ENCODE assay signal across 9 cellular contexts in the genomic region with DNA sequence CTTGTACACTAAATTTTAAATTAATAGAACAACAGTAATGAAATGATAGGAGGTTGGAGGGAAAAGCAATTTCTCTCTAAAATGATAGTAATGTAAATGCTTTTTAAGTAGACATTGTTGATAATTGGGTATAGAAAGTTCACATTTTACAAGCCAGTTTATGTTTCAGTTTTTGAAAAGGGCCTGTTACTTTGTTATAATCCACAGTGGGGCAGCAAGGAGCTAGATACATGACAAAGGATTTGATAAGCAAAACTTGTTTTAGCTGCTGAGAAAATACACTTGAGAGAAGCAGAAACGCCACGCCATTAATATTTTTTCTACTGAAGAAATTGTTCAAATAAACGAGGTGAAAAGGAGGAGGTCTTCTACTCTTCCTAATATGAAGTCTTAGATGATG. TPM values are rescaled to one million over a fixed set of nuclear protein-coding genes. Genes with fewer than 3 reads are reported as not detected.
DNase-seq lines count a peak whose midpoint lies in the region; ATAC-seq and TF ChIP-seq lines count a peak whose summit lies in the region.
"Had no signal": no experiment of that assay in that cellular context is flagged by ENCODE, and none has a peak within 500 bp of the region (broad histone marks: within the 10 kb centered on the region; RNA-seq: fewer than 3 reads in every experiment).

No MANE protein-coding gene starts in this region.

- H3K36me3 ChIP-seq in heart left ventricle (peaks cover 0 to 97% (median 90%) of the 10 kb centered on the region in 9 donors), tibial nerve (peaks cover 0 to 68% (median 8%) of the 10 kb centered on the region in 3 donors)

- TF ChIP-seq CTCF in heart left ventricle (IDR thresholded peaks at IDR 0.05) (peak in 9 of 12 donors; percentile 10 to 54 (median 36)), tibial nerve (IDR thresholded peaks at IDR 0.05) (peak in 3 of 5 experiments; percentile 10 to 20 (median 11))

- ATAC-seq in heart left ventricle (peak in 1 of 4 donors; percentile 38), left ventricle myocardium superior (no peak)

- H3K9me3 ChIP-seq in heart left ventricle, result no peaks in the 10 kb centered on the region
- H3K9me3 ChIP-seq in tibial nerve, result no peaks in the 10 kb centered on the region

- 29 to 42% (median 35%) methylated on average over 3 of the region's 3 CpGs for WGBS in heart left ventricle, 4 donors
- WGBS in tibial nerve, 2 donors, result 53 to 55% methylated on average over 3 of the region's 3 CpGs

- H3K4me3 ChIP-seq in heart left ventricle (no peak overlapping the region), tibial nerve (no peak overlapping the region)

- H3K27me3 ChIP-seq in heart left ventricle (no peaks in the 10 kb centered on the region), tibial nerve (no peaks in the 10 kb centered on the region)

- intact Hi-C loops in heart left ventricle (cut with DNase I), result loop anchor here in 4 of 10 donors (5.0 to 10.0 kb wide), 4 partner anchors 410 to 1030 kb away; no protein-coding TSS in a partner anchor
- intact Hi-C loops in left ventricle myocardium superior (cut with micrococcal nuclease), result no loop called here

- TF ChIP-seq POLR2A in heart left ventricle (IDR thresholded peaks at IDR 0.05) (no peak), tibial nerve (IDR thresholded peaks at IDR 0.05) (no peak)

- DNase-seq in heart left ventricle (no peak), left ventricle myocardium superior (no peak), RKO (ENCODE audit: low spot score) (peak; percentile 49), fibroblast of the conjunctiva (ENCODE audit: low read depth) (peak; percentile 10), tibial nerve (ENCODE audit: low spot score in 2 of 2) (no peak), DMS79 treated with DMSO at 0.1 percent for 48 hours (lab: John Stamatoyannopoulos, UW) (no peak), NCI-H345 (lab: John Stamatoyannopoulos, UW) (no peak), SKM-1 (lab: John Stamatoyannopoulos, UW; ENCODE audit: unreplicated experiment) (no peak)
- DNase-seq: NK-92 treated with Interleukin-12 subunit alpha and Interleukin-12 subunit beta, amount 100 ng/mL, for 24 hours had no signal

- TF ChIP-seq EP300 in tibial nerve (IDR thresholded peaks at IDR 0.05), result no peak

- peaks cover 0 to 10% (median 0%) of the 10 kb centered on the region in 12 donors for H3K4me1 ChIP-seq in heart left ventricle
- H3K4me1 ChIP-seq in tibial nerve, result no peaks in the 10 kb centered on the region

- H3K27ac ChIP-seq in heart left ventricle (peak overlapping the region in 1 of 12 donors; percentile 32), tibial nerve (no peak overlapping the region)

RNA-seq across cellular contexts. Expression of gene SREK1, which starts 30.2 kb away (rescaled TPM):
- 10 to 100 TPM; 13.5 to 34.2 (median 28.4) TPM for total RNA-seq in heart left ventricle
- 10 to 100 TPM; 17.0 to 25.7 TPM for polyA plus RNA-seq in heart left ventricle
- 32.3 TPM for total RNA-seq in left ventricle myocardium superior
- total RNA-seq in tibial nerve, result 100 to 1,000 TPM in 3 of 4 donors, 10 to 100 TPM in 1; 63.0 to 118 (median 102) TPM

Comparison
In these comparisons a context has a peak if more than half of its experiments do, and no peak if none do; other contexts are left out.
1. DNase-seq: peak in RKO (single experiment) and fibroblast of the conjunctiva (single experiment); none in heart left ventricle (0 of 5), left ventricle myocardium superior (single experiment), tibial nerve (0 of 2), DMS79 treated with DMSO at 0.1 percent for 48 hours (single experiment), NCI-H345 (single experiment) and SKM-1 (single experiment).